In genomic region chr3:68819361-68819760, GRCh38 we compare ENCODE assay signal across 27 cellular contexts.
"Had no signal": no experiment of that assay in that cellular context is flagged by ENCODE, and none has a peak within 500 bp of the region (broad histone marks: within the 10 kb centered on the region; RNA-seq: fewer than 3 reads in every experiment).

No MANE protein-coding gene starts in this region.

- H3K4me3 ChIP-seq: dorsolateral prefrontal cortex, mucosa of descending colon, prostate gland, right atrium auricular region, smooth muscle cell, suprapubic skin, transverse colon, vagina had no signal

- H3K27me3 Mint-ChIP-seq: naive B cell; natural killer cell treated with Interleukin-12 subunit alpha and Interleukin-12 subunit beta and Interleukin-15 and Interleukin-18, amount 100 ng/mL, for 72 hours; stimulated activated naive CD8-positive, alpha-beta T cell treated with anti-CD3 and anti-CD28 coated beads, Interleukin-15, amount 100 ng/mL, for 72 hours had no signal

- H3K27me3 ChIP-seq: dorsolateral prefrontal cortex, neutrophil, right atrium auricular region, suprapubic skin, transverse colon, vagina had no signal

- H3K4me3 Mint-ChIP-seq: mesothelial cell of epicardium; naive B cell; natural killer cell treated with Interleukin-12 subunit alpha and Interleukin-12 subunit beta and Interleukin-15 and Interleukin-18, amount 100 ng/mL, for 72 hours; neural crest cell; stimulated activated naive CD8-positive, alpha-beta T cell treated with anti-CD3 and anti-CD28 coated beads, Interleukin-15, amount 100 ng/mL, for 72 hours had no signal

- H3K9me3 ChIP-seq: mucosa of descending colon, neutrophil, prostate gland, suprapubic skin, transverse colon, vagina had no signal

- H3K36me3 Mint-ChIP-seq: mesothelial cell of epicardium; naive B cell; natural killer cell treated with Interleukin-12 subunit alpha and Interleukin-12 subunit beta and Interleukin-15 and Interleukin-18, amount 100 ng/mL, for 72 hours had no signal

- H3K36me3 ChIP-seq: neutrophil, prostate gland, right atrium auricular region, suprapubic skin, transverse colon, vagina had no signal

- H3K27ac ChIP-seq: neutrophil, parathyroid adenoma, prostate gland, right atrium auricular region, suprapubic skin, transverse colon, vagina had no signal

- H3K27ac Mint-ChIP-seq: mesothelial cell of epicardium; naive B cell; natural killer cell treated with Interleukin-12 subunit alpha and Interleukin-12 subunit beta and Interleukin-15 and Interleukin-18, amount 100 ng/mL, for 72 hours; stimulated activated naive CD8-positive, alpha-beta T cell treated with anti-CD3 and anti-CD28 coated beads, Interleukin-15, amount 100 ng/mL, for 72 hours had no signal

- H3K4me1 ChIP-seq: parathyroid adenoma, prostate gland, right atrium auricular region, suprapubic skin, transverse colon, vagina had no signal

- H3K4me1 Mint-ChIP-seq: naive B cell; stimulated activated naive CD8-positive, alpha-beta T cell treated with anti-CD3 and anti-CD28 coated beads, Interleukin-15, amount 100 ng/mL, for 72 hours had no signal

- ATAC-seq: left lobe of liver; mucosa of descending colon; natural killer cell treated with Interleukin-12 subunit alpha and Interleukin-12 subunit beta and Interleukin-15 and Interleukin-18, amount 100 ng/mL, for 72 hours; sciatic nerve; stimulated activated naive CD8-positive, alpha-beta T cell treated with anti-CD3 and anti-CD28 coated beads, Interleukin-15, amount 100 ng/mL, for 72 hours had no signal

- H3K9ac ChIP-seq: parathyroid adenoma had no signal

- DNase-seq: dorsolateral prefrontal cortex; effector CD8-positive, alpha-beta T cell; erythroblast; head of caudate nucleus; kidney; mesenchymal stem cell; mucosa of descending colon; naive B cell; stimulated activated CD4-positive, alpha-beta T cell treated with anti-CD3 and anti-CD28 coated beads, Interleukin-12 subunit alpha, Interleukin-12 subunit beta, amount 100 ng/mL, for 4 hours; stimulated activated CD4-positive, alpha-beta T cell treated with anti-CD3 and anti-CD28 coated beads, Interleukin-1b, Interleukin-23, amount 100 ng/mL, for 48 hours; stimulated activated CD4-positive, alpha-beta T cell treated with anti-CD3 and anti-CD28 coated beads, Interleukin-4, amount 100 ng/mL, for 1 hour; stimulated activated CD8-positive, alpha-beta memory T cell treated with anti-CD3 and anti-CD28 coated beads, Interleukin-4, amount 100 ng/mL, for 48 hours; stimulated activated naive CD4-positive, alpha-beta T cell; stimulated activated naive CD8-positive, alpha-beta T cell treated with anti-CD3 and anti-CD28 coated beads, Interleukin-15, amount 100 ng/mL, for 72 hours; transverse colon had no signal
